34 cellular contexts compared by ENCODE assay signal in genomic region chr1:75334876-75335275, GRCh38.
"Had no signal": no experiment of that assay in that cellular context is flagged by ENCODE, and none has a peak within 500 bp of the region (broad histone marks: within the 10 kb centered on the region; RNA-seq: fewer than 3 reads in every experiment).

No MANE protein-coding gene starts in this region.

- H3K4me3 Mint-ChIP-seq: activated CD4-positive, alpha-beta memory T cell treated with anti-CD3 and anti-CD28 coated beads for 36 hours; activated CD4-positive, alpha-beta T cell treated with anti-CD3 and anti-CD28 coated beads for 36 hours; activated CD4-positive, alpha-beta T cell treated with anti-CD3 and anti-CD28 coated beads, Interleukin-2, amount 10 ng/mL, durations not matched to agents 24 days and 14 days; activated CD8-positive, alpha-beta memory T cell treated with anti-CD3 and anti-CD28 coated beads, Interleukin-2, amount 10 ng/mL, durations not matched to agents 7 days and 5 days; activated CD8-positive, alpha-beta T cell treated with anti-CD3 and anti-CD28 coated beads, Interleukin-2, amount 10 ng/mL, durations not matched to agents 7 days and 5 days; activated naive CD4-positive, alpha-beta T cell treated with anti-CD3 and anti-CD28 coated beads for 36 hours; activated naive CD4-positive, alpha-beta T cell treated with anti-CD3 and anti-CD28 coated beads, Interleukin-2, amount 50 U/mL, for 24 hours; activated naive CD8-positive, alpha-beta T cell treated with anti-CD3 and anti-CD28 coated beads for 36 hours; activated naive CD8-positive, alpha-beta T cell treated with anti-CD3 and anti-CD28 coated beads, Interleukin-2, amount 50 U/mL, for 24 hours; activated T-helper 1 cell treated with anti-CD3 and anti-CD28 coated beads, Interleukin-12 subunit alpha, Interleukin-12 subunit beta, Interleukin-2, Interleukin-4 antibody, amounts not matched to agents 30 ng/mL and 10 ng/mL and 1 ng/mL, durations not matched to agents 14 hours and 24 hours and 36 hours; central memory CD8-positive, alpha-beta T cell; dendritic cell treated with granulocyte-macrophage colony-stimulating factor and Interleukin-4, amounts not matched to agents 40 ng/mL and 50 ng/mL, for 4 days; endodermal cell; T-cell; T-helper 17 cell; T-helper 2 cell treated with Interferon-gamma antibody and Interleukin-4, amounts not matched to agents 5 μg/mL and 100 μg/mL, for 36 hours had no signal

- H3K4me3 ChIP-seq: ascending aorta, coronary artery, dorsolateral prefrontal cortex, esophagus squamous epithelium, gastroesophageal sphincter, heart right ventricle had no signal

- ATAC-seq: activated CD4-positive, alpha-beta T cell treated with anti-CD3 and anti-CD28 coated beads for 36 hours; activated CD8-positive, alpha-beta memory T cell treated with anti-CD3 and anti-CD28 coated beads, Interleukin-2, amount 10 ng/mL, durations not matched to agents 7 days and 5 days; activated CD8-positive, alpha-beta T cell treated with anti-CD3 and anti-CD28 coated beads, Interleukin-2, amount 10 ng/mL, durations not matched to agents 7 days and 5 days; activated naive CD8-positive, alpha-beta T cell treated with anti-CD3 and anti-CD28 coated beads, Interleukin-2, amount 50 U/mL, for 24 hours; gastroesophageal sphincter; heart right ventricle; T-cell; T-helper 17 cell had no signal

- H3K27me3 Mint-ChIP-seq: activated CD4-positive, alpha-beta memory T cell treated with anti-CD3 and anti-CD28 coated beads for 36 hours; activated CD4-positive, alpha-beta T cell treated with anti-CD3 and anti-CD28 coated beads for 36 hours; activated CD4-positive, alpha-beta T cell treated with anti-CD3 and anti-CD28 coated beads, Interleukin-2, amount 10 ng/mL, durations not matched to agents 24 days and 14 days; activated CD8-positive, alpha-beta memory T cell treated with anti-CD3 and anti-CD28 coated beads, Interleukin-2, amount 10 ng/mL, durations not matched to agents 7 days and 5 days; activated naive CD4-positive, alpha-beta T cell treated with anti-CD3 and anti-CD28 coated beads, Interleukin-2, amount 50 U/mL, for 24 hours; activated naive CD8-positive, alpha-beta T cell treated with anti-CD3 and anti-CD28 coated beads for 36 hours; activated naive CD8-positive, alpha-beta T cell treated with anti-CD3 and anti-CD28 coated beads, Interleukin-2, amount 50 U/mL, for 24 hours; central memory CD8-positive, alpha-beta T cell; dendritic cell treated with granulocyte-macrophage colony-stimulating factor and Interleukin-4, amounts not matched to agents 40 ng/mL and 50 ng/mL, for 4 days; T-cell; T-helper 17 cell had no signal

- H3K9me3 ChIP-seq: ascending aorta, esophagus squamous epithelium, gastroesophageal sphincter, heart right ventricle had no signal

- DNase-seq: activated CD4-positive, alpha-beta memory T cell treated with anti-CD3 and anti-CD28 coated beads for 36 hours; activated CD4-positive, alpha-beta T cell treated with anti-CD3 and anti-CD28 coated beads for 36 hours; activated CD4-positive, alpha-beta T cell treated with anti-CD3 and anti-CD28 coated beads, Interleukin-2, amount 10 ng/mL, durations not matched to agents 24 days and 14 days; activated CD4-positive, CD25-positive, alpha-beta regulatory T cell; activated CD4-positive, CD25-positive, alpha-beta regulatory T cell treated with anti-CD3 and anti-CD28 coated beads, Interleukin-2, amount 50 U/mL, for 72 hours; activated CD8-positive, alpha-beta memory T cell treated with anti-CD3 and anti-CD28 coated beads, Interleukin-2, amount 10 ng/mL, durations not matched to agents 7 days and 5 days; activated CD8-positive, alpha-beta memory T cell treated with anti-CD3 and anti-CD28 coated beads, Interleukin-2, amount 50 U/mL, for 4 hours; activated CD8-positive, alpha-beta T cell treated with anti-CD3 and anti-CD28 coated beads, Interleukin-2, amount 10 ng/mL, durations not matched to agents 7 days and 5 days; activated effector memory CD4-positive, alpha-beta T cell treated with anti-CD3 and anti-CD28 coated beads, Interleukin-2, amount 50 U/mL, for 16 hours; activated naive CD4-positive, alpha-beta T cell treated with anti-CD3 and anti-CD28 coated beads for 36 hours; activated naive CD8-positive, alpha-beta T cell treated with anti-CD3 and anti-CD28 coated beads for 36 hours; activated naive CD8-positive, alpha-beta T cell treated with anti-CD3 and anti-CD28 coated beads, Interleukin-2, amount 50 U/mL, for 24 hours; activated T-cell treated with anti-CD3 and anti-CD28 coated beads, Interleukin-2, amount 50 U/mL, for 1 hour; activated T-cell treated with anti-CD3 and anti-CD28 coated beads, Interleukin-2, amount 50 U/mL, for 48 hours; brain microvascular endothelial cell; dorsolateral prefrontal cortex; effector memory CD4-positive, alpha-beta T cell; endodermal cell; esophagus squamous epithelium; foreskin melanocyte; heart right ventricle; T-cell; T-helper 17 cell; T1000 had no signal

- H3K4me1 ChIP-seq: ascending aorta, esophagus squamous epithelium, heart right ventricle had no signal

- H3K27ac Mint-ChIP-seq: activated CD4-positive, alpha-beta memory T cell treated with anti-CD3 and anti-CD28 coated beads for 36 hours; activated CD4-positive, alpha-beta T cell treated with anti-CD3 and anti-CD28 coated beads for 36 hours; activated CD4-positive, alpha-beta T cell treated with anti-CD3 and anti-CD28 coated beads, Interleukin-2, amount 10 ng/mL, durations not matched to agents 24 days and 14 days; activated CD8-positive, alpha-beta memory T cell treated with anti-CD3 and anti-CD28 coated beads, Interleukin-2, amount 10 ng/mL, durations not matched to agents 7 days and 5 days; activated CD8-positive, alpha-beta T cell treated with anti-CD3 and anti-CD28 coated beads, Interleukin-2, amount 10 ng/mL, durations not matched to agents 7 days and 5 days; activated naive CD4-positive, alpha-beta T cell treated with anti-CD3 and anti-CD28 coated beads for 36 hours; activated naive CD4-positive, alpha-beta T cell treated with anti-CD3 and anti-CD28 coated beads, Interleukin-2, amount 50 U/mL, for 24 hours; activated naive CD8-positive, alpha-beta T cell treated with anti-CD3 and anti-CD28 coated beads for 36 hours; activated naive CD8-positive, alpha-beta T cell treated with anti-CD3 and anti-CD28 coated beads, Interleukin-2, amount 50 U/mL, for 24 hours; activated T-helper 1 cell treated with anti-CD3 and anti-CD28 coated beads, Interleukin-12 subunit alpha, Interleukin-12 subunit beta, Interleukin-2, Interleukin-4 antibody, amounts not matched to agents 30 ng/mL and 10 ng/mL and 1 ng/mL, durations not matched to agents 14 hours and 24 hours and 36 hours; activated T-helper 2 cell treated with anti-CD3 and anti-CD28 coated beads, Interferon-gamma antibody, Interleukin-2, Interleukin-4, amounts not matched to agents 10 μg/mL and 5 μg/mL and 100 μg/mL, durations not matched to agents 14 hours and 24 hours and 36 hours; dendritic cell treated with granulocyte-macrophage colony-stimulating factor and Interleukin-4, amounts not matched to agents 40 ng/mL and 50 ng/mL, for 4 days; endodermal cell; T-cell; T-helper 17 cell; T-helper 2 cell treated with Interferon-gamma antibody and Interleukin-4, amounts not matched to agents 5 μg/mL and 100 μg/mL, for 36 hours had no signal

- H3K36me3 Mint-ChIP-seq: activated CD4-positive, alpha-beta memory T cell treated with anti-CD3 and anti-CD28 coated beads for 36 hours; activated CD8-positive, alpha-beta memory T cell treated with anti-CD3 and anti-CD28 coated beads, Interleukin-2, amount 10 ng/mL, durations not matched to agents 7 days and 5 days; activated naive CD4-positive, alpha-beta T cell treated with anti-CD3 and anti-CD28 coated beads, Interleukin-2, amount 50 U/mL, for 24 hours; activated naive CD8-positive, alpha-beta T cell treated with anti-CD3 and anti-CD28 coated beads for 36 hours; T-cell had no signal

- H3K36me3 ChIP-seq: ascending aorta, brain microvascular endothelial cell, esophagus squamous epithelium, gastroesophageal sphincter, heart right ventricle had no signal

- H3K27ac ChIP-seq: ascending aorta, brain microvascular endothelial cell, coronary artery, dorsolateral prefrontal cortex, epithelial cell of prostate, esophagus squamous epithelium, gastroesophageal sphincter, heart right ventricle had no signal

- H3K4me1 Mint-ChIP-seq: activated CD4-positive, alpha-beta T cell treated with anti-CD3 and anti-CD28 coated beads for 36 hours; activated CD4-positive, alpha-beta T cell treated with anti-CD3 and anti-CD28 coated beads, Interleukin-2, amount 10 ng/mL, durations not matched to agents 24 days and 14 days; activated CD8-positive, alpha-beta memory T cell treated with anti-CD3 and anti-CD28 coated beads, Interleukin-2, amount 10 ng/mL, durations not matched to agents 7 days and 5 days; activated naive CD4-positive, alpha-beta T cell treated with anti-CD3 and anti-CD28 coated beads, Interleukin-2, amount 50 U/mL, for 24 hours; central memory CD8-positive, alpha-beta T cell; T-cell; T-helper 17 cell had no signal

- H3K9me3 Mint-ChIP-seq: activated CD4-positive, alpha-beta memory T cell treated with anti-CD3 and anti-CD28 coated beads for 36 hours; activated CD4-positive, alpha-beta T cell treated with anti-CD3 and anti-CD28 coated beads, Interleukin-2, amount 10 ng/mL, durations not matched to agents 24 days and 14 days; activated naive CD4-positive, alpha-beta T cell treated with anti-CD3 and anti-CD28 coated beads for 36 hours; activated naive CD4-positive, alpha-beta T cell treated with anti-CD3 and anti-CD28 coated beads, Interleukin-2, amount 50 U/mL, for 24 hours; activated naive CD8-positive, alpha-beta T cell treated with anti-CD3 and anti-CD28 coated beads for 36 hours; activated naive CD8-positive, alpha-beta T cell treated with anti-CD3 and anti-CD28 coated beads, Interleukin-2, amount 50 U/mL, for 24 hours; activated T-helper 1 cell treated with anti-CD3 and anti-CD28 coated beads, Interleukin-12 subunit alpha, Interleukin-12 subunit beta, Interleukin-2, Interleukin-4 antibody, amounts not matched to agents 30 ng/mL and 10 ng/mL and 1 ng/mL, durations not matched to agents 14 hours and 24 hours and 36 hours; activated T-helper 2 cell treated with anti-CD3 and anti-CD28 coated beads, Interferon-gamma antibody, Interleukin-2, Interleukin-4, amounts not matched to agents 10 μg/mL and 5 μg/mL and 100 μg/mL, durations not matched to agents 14 hours and 24 hours and 36 hours; dendritic cell treated with granulocyte-macrophage colony-stimulating factor and Interleukin-4, amounts not matched to agents 40 ng/mL and 50 ng/mL, for 4 days; endodermal cell; T-cell; T-helper 2 cell treated with Interferon-gamma antibody and Interleukin-4, amounts not matched to agents 5 μg/mL and 100 μg/mL, for 36 hours had no signal

- H3K27me3 ChIP-seq: ascending aorta, brain microvascular endothelial cell, dorsolateral prefrontal cortex, esophagus squamous epithelium, gastroesophageal sphincter, heart right ventricle had no signal
